20 cellular contexts compared by ENCODE assay signal in genomic region chr19:56088454-56089215, GRCh38. TPM values are rescaled to one million over a fixed set of nuclear protein-coding genes. Genes with fewer than 3 reads are reported as not detected.
DNase-seq lines count a peak whose midpoint lies in the region; ATAC-seq, FAIRE-seq and TF ChIP-seq lines count a peak whose summit lies in the region.
"Had no signal": no experiment of that assay in that cellular context is flagged by ENCODE, and none has a peak within 500 bp of the region (broad histone marks: within the 10 kb centered on the region; RNA-seq: fewer than 3 reads in every experiment).

No MANE protein-coding gene starts in this region.

- H3K27me3 ChIP-seq in HepG2 (ENCODE audit: control insufficient read depth in 1 of 2, insufficient read depth in 2 of 2, low read length in 2 of 2) (no peaks in the 10 kb centered on the region), right lobe of liver (no peaks in the 10 kb centered on the region), K562 (ENCODE audit: control insufficient read depth in 2 of 2, insufficient read depth in 2 of 2, low read length in 2 of 2) (no peaks in the 10 kb centered on the region), neuronal stem cell (ENCODE audit: control insufficient read depth in 3 of 3, insufficient read depth in 3 of 3, low read depth in 1 of 3, low read length in 3 of 3) (no peaks in the 10 kb centered on the region), colonic mucosa (no peaks in the 10 kb centered on the region), neural progenitor cell (no peaks in the 10 kb centered on the region)
- H3K27me3 ChIP-seq: BLaER1 had no signal

- no peak overlapping the region for H3K4me3 ChIP-seq in HepG2 (replicated peaks in 1 of 3; ENCODE audit: insufficient read depth in 1 of 3, low read depth in 2 of 3, low read length in 3 of 3)
- no peak overlapping the region for H3K4me3 ChIP-seq in right lobe of liver
- H3K4me3 ChIP-seq in K562 = no peak overlapping the region
- H3K4me3 ChIP-seq in neuronal stem cell (ENCODE audit: low read length in 2 of 2) = no peak overlapping the region
- no peak overlapping the region for H3K4me3 ChIP-seq in colonic mucosa
- H3K4me3 ChIP-seq in neural progenitor cell = no peak overlapping the region
- H3K4me3 ChIP-seq: BLaER1 had no signal

- no peak overlapping the region for H3K4ac ChIP-seq in neuronal stem cell (ENCODE audit: low read length)

- POLR2A ChIA-PET in HepG2 (lab: Yijun Ruan, JAX) = no interaction called here
- POLR2A ChIA-PET in K562 (lab: Yijun Ruan, JAX) = interaction anchor here (1.2 kb wide), 1 partner anchor 37 kb away, joined by 4 read pairs; no protein-coding TSS in a partner anchor

- WGBS in HepG2 (ENCODE audit: low lambda C conversion rate) = 97% methylated on average over 50 of the region's 74 CpGs
- WGBS in right lobe of liver (ENCODE audit: insufficient coverage, low coverage, low lambda C conversion rate, missing lambda C conversion rate) = 98% methylated on average over 21 of the region's 74 CpGs
- 95% methylated on average over 26 of the region's 74 CpGs for WGBS in K562 (ENCODE audit: insufficient coverage, low coverage, missing lambda C conversion rate)
- WGBS in neuronal stem cell (ENCODE audit: extremely low coverage in 2 of 2, insufficient read length in 2 of 2, insufficient replicate concordance in 1 of 2), 2 donors = no CpG with 5 or more reads among the region's 74 CpGs

- H3K4me1 ChIP-seq in HepG2 (ENCODE audit: insufficient read depth, low read length) = no peaks in the 10 kb centered on the region
- no peaks in the 10 kb centered on the region for H3K4me1 ChIP-seq in right lobe of liver
- peaks cover 0 to 16% of the 10 kb centered on the region in 2 experiments; a peak in 2 of 5 replicates for H3K4me1 ChIP-seq in K562 (replicated peaks in 1 of 2; ENCODE audit: control insufficient read depth in 2 of 2, insufficient read depth in 2 of 2, low read length in 2 of 2)
- H3K4me1 ChIP-seq in neuronal stem cell (ENCODE audit: control insufficient read depth in 2 of 2, insufficient read depth in 1 of 2, low read depth in 1 of 2, low read length in 2 of 2) = peaks cover 2 to 7% of the 10 kb centered on the region in 2 donors
- no peaks in the 10 kb centered on the region for H3K4me1 ChIP-seq in colonic mucosa
- peaks cover 8% of the 10 kb centered on the region for H3K4me1 ChIP-seq in neural progenitor cell
- H3K4me1 ChIP-seq: Caco-2 had no signal

- H3K14ac ChIP-seq in neuronal stem cell (ENCODE audit: low read length) = no peak overlapping the region

- H2BK12ac ChIP-seq in neuronal stem cell (ENCODE audit: low read length) = no peak overlapping the region

- H3K4me2 ChIP-seq in HepG2 (ENCODE audit: low read depth, low read length) (no peak overlapping the region), K562 (ENCODE audit: insufficient read depth, low read length) (no peak overlapping the region), neuronal stem cell (ENCODE audit: insufficient read depth, low read length, poor library complexity, severe bottlenecking) (no peak overlapping the region), neural progenitor cell (no peak overlapping the region)
- H3K4me2 ChIP-seq: BLaER1 had no signal

- FAIRE-seq in HepG2 (lab: Jason Lieb, UNC) = no peak
- FAIRE-seq in K562 (lab: Jason Lieb, UNC) = no peak
- FAIRE-seq: A204.1, G401.6 had no signal

- H3K4me1 Mint-ChIP-seq in neural progenitor cell = no peaks in the 10 kb centered on the region

- H3K36me3 Mint-ChIP-seq in neural progenitor cell = peaks cover 27% of the 10 kb centered on the region

- peaks cover 11% of the 10 kb centered on the region; the same call in 1 of the 2 replicates for H3K9me3 ChIP-seq in HepG2 (ENCODE audit: low read length)
- no peaks in the 10 kb centered on the region for H3K9me3 ChIP-seq in right lobe of liver
- H3K9me3 ChIP-seq in K562 (replicated peaks; ENCODE audit: control insufficient read depth, insufficient read depth, low read depth, low read length) = peaks cover 14% of the 10 kb centered on the region
- peaks cover 11 to 13% of the 10 kb centered on the region in 2 donors for H3K9me3 ChIP-seq in neuronal stem cell (replicated peaks in 1 of 2; ENCODE audit: control insufficient read depth in 2 of 2, insufficient read depth in 1 of 2, low read depth in 1 of 2, low read length in 2 of 2)
- no peaks in the 10 kb centered on the region for H3K9me3 ChIP-seq in colonic mucosa
- H3K9me3 ChIP-seq in neural progenitor cell (ENCODE audit: low read depth) = no peaks in the 10 kb centered on the region
- H3K9me3 ChIP-seq: Caco-2 had no signal

- H3F3A ChIP-seq in neural progenitor cell (ENCODE audit: low read depth) = peaks cover 4% of the 10 kb centered on the region

- TF ChIP-seq CTCF in HepG2 (CRISPR knock-in tag; IDR thresholded peaks at IDR 0.05) (no peak), right lobe of liver (IDR thresholded peaks at IDR 0.05) (no peak), K562 (IDR thresholded peaks at IDR 0.05 in 2 of 3, conservative IDR thresholded peaks at IDR 0.05 in 1 of 3; ENCODE audit: insufficient read depth in 2 of 3, low read depth in 1 of 3, low read length in 3 of 3) (no peak), colonic mucosa (IDR thresholded peaks at IDR 0.05) (no peak), neural progenitor cell (IDR thresholded peaks at IDR 0.05) (no peak)

- H3K79me1 ChIP-seq in neuronal stem cell (ENCODE audit: low read depth, low read length) = peaks cover 16% of the 10 kb centered on the region

- H2BK15ac ChIP-seq in neuronal stem cell (ENCODE audit: low read length) = no peak overlapping the region

- no peak overlapping the region for H3K4me3 Mint-ChIP-seq in neural progenitor cell
- H3K4me3 Mint-ChIP-seq: B cell; CD4-positive, CD25-positive, alpha-beta regulatory T cell; CD8-positive, alpha-beta T cell; H9 had no signal

- ATAC-seq in HepG2 = no peak
- ATAC-seq in right lobe of liver = no peak
- ATAC-seq in K562 = no peak
- ATAC-seq: CD8-positive, alpha-beta T cell; HCT116 had no signal

- in situ Hi-C loops in HepG2 (cut with HindIII; ENCODE audit: extremely low pct_ligation_motif_present, low pct_unique_long_range_greater_than_20kb) (no loop called here), K562 (cut with MboI) (no loop called here)

- TF ChIP-seq POLR2A in HepG2 (IDR thresholded peaks at IDR 0.05; ENCODE audit: insufficient read depth in 1 of 2, low read depth in 2 of 2, low read length in 2 of 2) (no peak), right lobe of liver (IDR thresholded peaks at IDR 0.05) (no peak), K562 (conservative IDR thresholded peaks at IDR 0.05) (no peak)

- H4K20me1 ChIP-seq in HepG2 (ENCODE audit: insufficient read depth, low read length) = peaks cover 43% of the 10 kb centered on the region
- peaks cover 11% of the 10 kb centered on the region for H4K20me1 ChIP-seq in K562 (replicated peaks; ENCODE audit: control insufficient read depth, insufficient read depth, low read length)
- H4K20me1 ChIP-seq in neural progenitor cell (ENCODE audit: low read depth) = peaks cover 48% of the 10 kb centered on the region

- peak overlapping the region; percentile 20 for H2BK5ac ChIP-seq in neuronal stem cell (ENCODE audit: low read length)

- TF ChIP-seq EP300 in HepG2 (IDR thresholded peaks at IDR 0.05; ENCODE audit: low read depth in 2 of 2, low read length in 2 of 2) (no peak), HepG2 (CRISPR knock-in tag; IDR thresholded peaks at IDR 0.05; ENCODE audit: borderline replicate concordance) (no peak), K562 (IDR thresholded peaks at IDR 0.05; ENCODE audit: low read length) (no peak)

- H3K36me3 ChIP-seq in HepG2 (replicated peaks in 1 of 2; ENCODE audit: control insufficient read depth in 1 of 2, insufficient read depth in 2 of 2, low read length in 2 of 2) (peaks cover 19 to 48% of the 10 kb centered on the region in 2 experiments), right lobe of liver (peaks cover 0 to 17% (median 7%) of the 10 kb centered on the region in 4 donors), K562 (ENCODE audit: control insufficient read depth, insufficient read depth, low read length) (peaks cover 57% of the 10 kb centered on the region; the same call in 2 of the 3 replicates), neuronal stem cell (replicated peaks in 1 of 2; ENCODE audit: control insufficient read depth in 2 of 2, insufficient read depth in 2 of 2, low read length in 2 of 2) (peaks cover 19 to 62% of the 10 kb centered on the region in 2 donors), colonic mucosa (no peaks in the 10 kb centered on the region), neural progenitor cell (no peaks in the 10 kb centered on the region)

- H3K27ac Mint-ChIP-seq in neural progenitor cell = no peak overlapping the region
- H3K27ac Mint-ChIP-seq: B cell; CD8-positive, alpha-beta T cell had no signal

- no peak for DNase-seq in HepG2 (ENCODE audit: low spot score)
- no peak for DNase-seq in right lobe of liver
- no peak for DNase-seq in K562 (ENCODE audit: extremely low read depth in 1 of 4, low spot score in 3 of 4)
- no peak for DNase-seq in neuronal stem cell (ENCODE audit: low spot score)
- no peak for DNase-seq in colonic mucosa
- DNase-seq in NCI-H1092 treated with DMSO at 0.1 percent for 48 hours (lab: John Stamatoyannopoulos, UW) = no peak
- DNase-seq in neural progenitor cell (ENCODE audit: low spot score) = no peak
- DNase-seq: Caco-2; CD4-positive, CD25-positive, alpha-beta regulatory T cell; CD8-positive, alpha-beta T cell; DMS153; DND-41; GOT3; H9 had no signal

- H4K91ac ChIP-seq in neuronal stem cell (ENCODE audit: low read depth, low read length, poor library complexity) = no peak overlapping the region

- no peak overlapping the region for H4K8ac ChIP-seq in neuronal stem cell (ENCODE audit: low read depth, low read length)

- no peak overlapping the region for H3K9ac ChIP-seq in HepG2 (ENCODE audit: insufficient read depth, low read depth, low read length)
- no peak overlapping the region for H3K9ac ChIP-seq in K562 (ENCODE audit: insufficient read depth in 1 of 2, low read depth in 2 of 2, low read length in 2 of 2)
- H3K9ac ChIP-seq in neuronal stem cell (ENCODE audit: low read depth, low read length, poor library complexity) = no peak overlapping the region
- no peak overlapping the region for H3K9ac ChIP-seq in colonic mucosa (ENCODE audit: low read depth in 2 of 2, low read length in 2 of 2)
- no peak overlapping the region for H3K9ac ChIP-seq in neural progenitor cell
- H3K9ac ChIP-seq: BLaER1 had no signal

- H3K23ac ChIP-seq in neuronal stem cell (ENCODE audit: low read depth, low read length, poor library complexity) = no peak overlapping the region

- no peak overlapping the region for H2AK5ac ChIP-seq in neuronal stem cell (ENCODE audit: low read depth, low read length)

- TF ChIP-seq RAD21 in HepG2 (CRISPR knock-in tag; IDR thresholded peaks at IDR 0.05) (no peak), K562 (CRISPR knock-in tag; conservative IDR thresholded peaks at IDR 0.05 in 1 of 2, IDR thresholded peaks at IDR 0.05 in 1 of 2) (no peak)

- peaks cover 30% of the 10 kb centered on the region for H3K79me2 ChIP-seq in HepG2 (ENCODE audit: insufficient read depth, low read length)
- H3K79me2 ChIP-seq in K562 (ENCODE audit: control insufficient read depth, insufficient read depth, low read length) = peaks cover 41% of the 10 kb centered on the region
- peaks cover 41% of the 10 kb centered on the region for H3K79me2 ChIP-seq in neural progenitor cell (ENCODE audit: low read depth)

- H3K9me3 Mint-ChIP-seq in neural progenitor cell = peaks cover 10% of the 10 kb centered on the region
- H3K9me3 Mint-ChIP-seq: CD8-positive, alpha-beta T cell had no signal

- no TSS peak for BruUV-seq in HepG2 (replicated peaks; lab: Mats Ljungman, UMichigan)
- BruUV-seq in K562 (replicated peaks; lab: Mats Ljungman, UMichigan) = no TSS peak

- no peak overlapping the region for H2BK120ac ChIP-seq in neuronal stem cell (ENCODE audit: low read depth, low read length)

- CTCF ChIA-PET in HepG2 (lab: Yijun Ruan, JAX; ENCODE audit: low intra/inter-chr PET ratio, low total read pairs) = no interaction called here
- CTCF ChIA-PET in K562 (lab: Yijun Ruan, JAX; ENCODE audit: low intra/inter-chr PET ratio) = interaction anchor here (0.6 kb wide), 1 partner anchor 397 kb away, joined by 3 read pairs; no protein-coding TSS in a partner anchor

- peaks cover 3% of the 10 kb centered on the region for H3K27me3 Mint-ChIP-seq in neural progenitor cell (ENCODE audit: insufficient read depth, low read depth)
- H3K27me3 Mint-ChIP-seq: B cell; CD4-positive, CD25-positive, alpha-beta regulatory T cell had no signal

- H2AFZ ChIP-seq in HepG2 (ENCODE audit: low read length) (no peak overlapping the region), K562 (ENCODE audit: low read depth, low read length) (no peak overlapping the region), neuronal stem cell (ENCODE audit: low read length) (no peak overlapping the region), neural progenitor cell (replicated peaks) (no peak overlapping the region)

- H3K18ac ChIP-seq in neuronal stem cell (ENCODE audit: low read length) = no peak overlapping the region

- no peak overlapping the region for H3K27ac ChIP-seq in HepG2 (ENCODE audit: extremely low read length, insufficient read depth, low read length)
- no peak overlapping the region for H3K27ac ChIP-seq in right lobe of liver
- no peak overlapping the region for H3K27ac ChIP-seq in K562 (ENCODE audit: extremely low read depth, low read depth, low read length)
- H3K27ac ChIP-seq in neuronal stem cell (replicated peaks; ENCODE audit: low read length) = no peak overlapping the region
- H3K27ac ChIP-seq in colonic mucosa = no peak overlapping the region
- H3K27ac ChIP-seq in neural progenitor cell = no peak overlapping the region
- H3K27ac ChIP-seq: BLaER1, C4-2B had no signal

- intact Hi-C loops in HepG2 (cut with micrococcal nuclease; ENCODE audit: unreplicated experiment) (no loop called here), right lobe of liver (cut with DNase I) (loop anchor here in 1 of 2 donors (10.0 kb wide), 1 partner anchor 236 kb away; no protein-coding TSS in a partner anchor), K562 (cut with micrococcal nuclease) (no loop called here), colonic mucosa (cut with DNase I) (no loop called here)

- peaks cover 3% of the 10 kb centered on the region for H3K9me1 ChIP-seq in K562 (ENCODE audit: control insufficient read depth, insufficient read depth, low read length)

RNA-seq across cellular contexts. Expression of gene ZNF787, which starts 32.5 kb away (rescaled TPM):
- total RNA-seq in HepG2 (2016; rRNA removed; fragmentation: Illumina TruSeq; extraction: Trizol) (35.6 and 42.8 TPM in 2 replicates), right lobe of liver (10 to 100 TPM; 15.8 to 26.0 (median 22.5) TPM), K562 (2014; rRNA removed) (77.6 and 84.0 TPM in 2 replicates), K562 (2014; rRNA removed; fragmentation: Illumina TruSeq; extraction: Trizol) (5.3 and 5.7 TPM in 2 replicates), K562 (2015; rRNA removed; fragmentation: Illumina TruSeq; extraction: Trizol) (26.1 and 30.6 TPM in 2 replicates), K562 (2021) (65.9 and 73.8 TPM in 2 replicates), colonic mucosa (10 to 100 TPM; 52.1 to 69.2 TPM), neural progenitor cell (ENCODE audit: low replicate concordance) (2.2 and 30.0 TPM in 2 replicates)
- 29.0 and 33.1 TPM in 2 replicates for total RNA-seq in HepG2 (2016; cell fraction: cytosol; rRNA removed; fragmentation: Illumina TruSeq; extraction: Trizol; ENCODE audit: low read depth)
- total RNA-seq in HepG2 (2016; cell fraction: insoluble cytoplasmic fraction; rRNA removed; fragmentation: Illumina TruSeq; extraction: Trizol) = 34.7 and 46.1 TPM in 2 replicates
- 62.2 and 73.5 TPM in 2 replicates for total RNA-seq in HepG2 (2016; cell fraction: membrane; rRNA removed; fragmentation: Illumina TruSeq; extraction: Trizol)
- total RNA-seq in HepG2 (2016; cell fraction: nucleus; rRNA removed; fragmentation: Illumina TruSeq; extraction: Trizol) = 17.6 and 21.2 TPM in 2 replicates
- polyA plus RNA-seq in HepG2 (2011; rRNA removed) (15.1 and 23.1 TPM in 2 replicates), K562 (2011; rRNA removed) (7.3 and 10.9 TPM in 2 replicates), K562 (2014; fragmentation: Illumina TruSeq; extraction: Trizol) (6.9 and 20.9 TPM in 2 replicates), K562 (2014; fragmentation: Nextera tagmentation; extraction: Ambion mirVana) (under 1 TPM; 0.45 to 0.53 TPM), K562 (2014; rRNA removed) (51.1 and 54.4 TPM in 2 replicates)
- polyA plus RNA-seq in HepG2 (2011; cell fraction: cytosol; rRNA removed) = 9.6 and 21.1 TPM in 2 replicates
- polyA plus RNA-seq in HepG2 (2011; cell fraction: nucleus; rRNA removed) = 24.0 and 30.1 TPM in 2 replicates
- polyA plus RNA-seq in HepG2 (2012) = 20.1 and 21.2 TPM in 2 replicates
- polyA plus RNA-seq in HepG2 (2016; cell fraction: cytosol; fragmentation: Illumina TruSeq; extraction: Trizol; ENCODE audit: low read depth) = 34.6 and 40.9 TPM in 2 replicates
- 47.2 and 47.3 TPM in 2 replicates for polyA plus RNA-seq in HepG2 (2016; cell fraction: insoluble cytoplasmic fraction; fragmentation: Illumina TruSeq; extraction: Trizol; ENCODE audit: low read depth)
- 55.5 and 74.3 TPM in 2 replicates for polyA plus RNA-seq in HepG2 (2016; cell fraction: membrane; fragmentation: Illumina TruSeq; extraction: Trizol; ENCODE audit: low read depth)
- polyA plus RNA-seq in HepG2 (2016; cell fraction: nucleus; fragmentation: Illumina TruSeq; extraction: Trizol; ENCODE audit: insufficient read depth, low read depth) = 38.1 and 41.9 TPM in 2 replicates
- polyA minus RNA-seq in HepG2 (2011; rRNA and poly(A)+ RNA removed; ENCODE audit: low replicate concordance) = 11.1 and 37.8 TPM in 2 replicates
- 24.6 and 29.7 TPM in 2 replicates for polyA minus RNA-seq in HepG2 (2011; cell fraction: cytosol; rRNA and poly(A)+ RNA removed)
- 9.8 and 11.8 TPM in 2 replicates for polyA minus RNA-seq in HepG2 (2011; cell fraction: nucleus; rRNA and poly(A)+ RNA removed)
- 17.6 and 47.4 TPM in 2 replicates for total RNA-seq in K562 (2011; cell fraction: chromatin; rRNA removed; ENCODE audit: low replicate concordance)
- total RNA-seq in K562 (2011; cell fraction: nucleolus; rRNA removed) = 27.8 and 29.1 TPM in 2 replicates
- 19.5 and 20.7 TPM in 2 replicates for total RNA-seq in K562 (2011; cell fraction: nucleoplasm; rRNA removed)
- polyA plus RNA-seq in K562 (2011; cell fraction: cytosol; rRNA removed) = 11.1 and 55.5 TPM in 2 replicates
- 10.4 and 17.2 TPM in 2 replicates for polyA plus RNA-seq in K562 (2011; cell fraction: nucleus; rRNA removed)
- polyA plus RNA-seq in K562 (2012) = 35.3 and 37.8 TPM in 2 replicates
- polyA minus RNA-seq in K562 (2011; rRNA and poly(A)+ RNA removed) = 1.8 and 3.2 TPM in 2 replicates
- polyA minus RNA-seq in K562 (2011; cell fraction: cytosol; rRNA and poly(A)+ RNA removed) = 20.8 and 30.9 TPM in 2 replicates
- polyA minus RNA-seq in K562 (2011; cell fraction: nucleus; rRNA and poly(A)+ RNA removed) = 6.3 and 6.7 TPM in 2 replicates
- polyA plus RNA-seq in neuronal stem cell (2013, experiment 1 of 2) = 37.4 TPM
- polyA plus RNA-seq in neuronal stem cell (2013, experiment 2 of 2) = 36.2 TPM

RNA-seq across cellular contexts. Expression of gene ZNF444, which starts 52.5 kb away (rescaled TPM):
- total RNA-seq in HepG2 (2016; rRNA removed; fragmentation: Illumina TruSeq; extraction: Trizol) (24.4 and 30.3 TPM in 2 replicates), right lobe of liver (10 to 100 TPM; 23.2 to 38.4 (median 30.8) TPM), K562 (2014; rRNA removed) (20.0 and 20.8 TPM in 2 replicates), K562 (2014; rRNA removed; fragmentation: Illumina TruSeq; extraction: Trizol) (2.0 and 2.8 TPM in 2 replicates), K562 (2015; rRNA removed; fragmentation: Illumina TruSeq; extraction: Trizol) (6.9 and 7.0 TPM in 2 replicates), K562 (2021) (38.8 and 40.0 TPM in 2 replicates), colonic mucosa (10 to 100 TPM; 20.5 to 50.9 TPM), neural progenitor cell (ENCODE audit: low replicate concordance) (7.0 and 51.8 TPM in 2 replicates)
- total RNA-seq in HepG2 (2016; cell fraction: cytosol; rRNA removed; fragmentation: Illumina TruSeq; extraction: Trizol; ENCODE audit: low read depth) = 8.7 and 10.7 TPM in 2 replicates
- 24.3 and 28.9 TPM in 2 replicates for total RNA-seq in HepG2 (2016; cell fraction: insoluble cytoplasmic fraction; rRNA removed; fragmentation: Illumina TruSeq; extraction: Trizol)
- 18.5 and 19.0 TPM in 2 replicates for total RNA-seq in HepG2 (2016; cell fraction: membrane; rRNA removed; fragmentation: Illumina TruSeq; extraction: Trizol)
- 16.6 and 20.8 TPM in 2 replicates for total RNA-seq in HepG2 (2016; cell fraction: nucleus; rRNA removed; fragmentation: Illumina TruSeq; extraction: Trizol)
- polyA plus RNA-seq in HepG2 (2011; rRNA removed) (27.4 and 34.2 TPM in 2 replicates), K562 (2011; rRNA removed) (6.1 and 7.4 TPM in 2 replicates), K562 (2014; fragmentation: Illumina TruSeq; extraction: Trizol) (7.7 and 10.6 TPM in 2 replicates), K562 (2014; fragmentation: Nextera tagmentation; extraction: Ambion mirVana) (under 1 TPM; 0.39 to 0.49 TPM), K562 (2014; rRNA removed) (24.3 and 28.4 TPM in 2 replicates)
- 26.3 and 39.4 TPM in 2 replicates for polyA plus RNA-seq in HepG2 (2011; cell fraction: cytosol; rRNA removed)
- polyA plus RNA-seq in HepG2 (2011; cell fraction: nucleus; rRNA removed) = 141 and 147 TPM in 2 replicates
- 31.4 and 36.8 TPM in 2 replicates for polyA plus RNA-seq in HepG2 (2012)
- 9.9 and 10.2 TPM in 2 replicates for polyA plus RNA-seq in HepG2 (2016; cell fraction: cytosol; fragmentation: Illumina TruSeq; extraction: Trizol; ENCODE audit: low read depth)
- 35.6 and 37.8 TPM in 2 replicates for polyA plus RNA-seq in HepG2 (2016; cell fraction: insoluble cytoplasmic fraction; fragmentation: Illumina TruSeq; extraction: Trizol; ENCODE audit: low read depth)
- polyA plus RNA-seq in HepG2 (2016; cell fraction: membrane; fragmentation: Illumina TruSeq; extraction: Trizol; ENCODE audit: low read depth) = 15.1 and 15.7 TPM in 2 replicates
- polyA plus RNA-seq in HepG2 (2016; cell fraction: nucleus; fragmentation: Illumina TruSeq; extraction: Trizol; ENCODE audit: insufficient read depth, low read depth) = 59.4 and 67.1 TPM in 2 replicates
- polyA minus RNA-seq in HepG2 (2011; rRNA and poly(A)+ RNA removed; ENCODE audit: low replicate concordance) = 7.0 and 28.3 TPM in 2 replicates
- polyA minus RNA-seq in HepG2 (2011; cell fraction: cytosol; rRNA and poly(A)+ RNA removed) = 15.8 and 20.3 TPM in 2 replicates
- 11.1 and 17.4 TPM in 2 replicates for polyA minus RNA-seq in HepG2 (2011; cell fraction: nucleus; rRNA and poly(A)+ RNA removed)
- total RNA-seq in K562 (2011; cell fraction: chromatin; rRNA removed; ENCODE audit: low replicate concordance) = 10.3 and 22.0 TPM in 2 replicates
- 14.7 and 18.6 TPM in 2 replicates for total RNA-seq in K562 (2011; cell fraction: nucleolus; rRNA removed)
- total RNA-seq in K562 (2011; cell fraction: nucleoplasm; rRNA removed) = 13.4 and 17.9 TPM in 2 replicates
- polyA plus RNA-seq in K562 (2011; cell fraction: cytosol; rRNA removed) = 14.2 and 42.2 TPM in 2 replicates
- polyA plus RNA-seq in K562 (2011; cell fraction: nucleus; rRNA removed) = 10.7 and 21.0 TPM in 2 replicates
- polyA plus RNA-seq in K562 (2012) = 17.4 and 18.2 TPM in 2 replicates
- polyA minus RNA-seq in K562 (2011; rRNA and poly(A)+ RNA removed) = 2.2 and 4.2 TPM in 2 replicates
- polyA minus RNA-seq in K562 (2011; cell fraction: cytosol; rRNA and poly(A)+ RNA removed) = 8.6 and 9.5 TPM in 2 replicates
- 2.8 and 3.4 TPM in 2 replicates for polyA minus RNA-seq in K562 (2011; cell fraction: nucleus; rRNA and poly(A)+ RNA removed)
- 37.6 TPM for polyA plus RNA-seq in neuronal stem cell (2013, experiment 1 of 2)
- 37.2 TPM for polyA plus RNA-seq in neuronal stem cell (2013, experiment 2 of 2)

Comparison
In these comparisons a context has a peak if more than half of its experiments do, and no peak if none do; other contexts are left out.
1. Of the 241 proteins assayed by ChIP-seq in both HepG2 and K562: peak only in HepG2: none; only in K562: POLR2G, RBM22 and ZBTB33; in both: none; in neither: 238.